ENCODE assay signal across 23 cellular contexts in genomic region chr2:220424561-220424960, GRCh38.
DNase-seq lines count a peak whose midpoint lies in the region; ATAC-seq and TF ChIP-seq lines count a peak whose summit lies in the region.
"Had no signal": no experiment of that assay in that cellular context is flagged by ENCODE, and none has a peak within 500 bp of the region (broad histone marks: within the 10 kb centered on the region; RNA-seq: fewer than 3 reads in every experiment).

No MANE protein-coding gene starts in this region.

- ATAC-seq in activated CD4-positive, alpha-beta T cell treated with anti-CD3 and anti-CD28 coated beads for 36 hours: no peak
- ATAC-seq: A549, GM12878, HCT116 had no signal

- H3K4me1 Mint-ChIP-seq in activated CD4-positive, alpha-beta T cell treated with anti-CD3 and anti-CD28 coated beads for 36 hours: no peaks in the 10 kb centered on the region
- H3K4me1 Mint-ChIP-seq: CD14-positive monocyte; CD4-positive, alpha-beta memory T cell; IgD-negative memory B cell had no signal

- H3K36me3 ChIP-seq in A673 (ENCODE audit: insufficient read depth, low read length, poor library complexity, severe bottlenecking): no peaks in the 10 kb centered on the region
- H3K36me3 ChIP-seq in SK-N-MC (ENCODE audit: insufficient read depth, low read length): no peaks in the 10 kb centered on the region
- no peaks in the 10 kb centered on the region for H3K36me3 ChIP-seq in esophagus squamous epithelium
- H3K36me3 ChIP-seq: BLaER1 had no signal

- H3K9me3 Mint-ChIP-seq in activated CD4-positive, alpha-beta T cell treated with anti-CD3 and anti-CD28 coated beads for 36 hours (ENCODE audit: low read depth): peaks cover 2% of the 10 kb centered on the region
- H3K9me3 Mint-ChIP-seq: HFFc6 had no signal

- 33 to 44% methylated on average over 2 of the region's 2 CpGs for WGBS in esophagus squamous epithelium, 2 donors

- no peaks in the 10 kb centered on the region for H3K36me3 Mint-ChIP-seq in activated CD4-positive, alpha-beta T cell treated with anti-CD3 and anti-CD28 coated beads for 36 hours (ENCODE audit: low read depth)
- H3K36me3 Mint-ChIP-seq: CD14-positive monocyte; CD4-positive, alpha-beta memory T cell; IgD-negative memory B cell had no signal

- no TSS peak for BruUV-seq in A673 (replicated peaks; lab: Mats Ljungman, UMichigan)

- H3K27ac ChIP-seq in A673 (ENCODE audit: low read depth, low read length, poor library complexity, severe bottlenecking) (no peak overlapping the region), SK-N-MC (peak overlapping the region; percentile 93), esophagus squamous epithelium (no peak overlapping the region)
- H3K27ac ChIP-seq: 22Rv1, A549, BLaER1, GM23248 had no signal

- POLR2A ChIA-PET in A673 (lab: Charles Lee; ENCODE audit: low non-redundant PET): no interaction called here
- POLR2A ChIA-PET in activated CD4-positive, alpha-beta T cell treated with anti-CD3 and anti-CD28 coated beads for 36 hours (lab: Charles Lee): no interaction called here

- no peak overlapping the region for H3K4me3 ChIP-seq in A673 (ENCODE audit: low read depth, low read length, poor library complexity, severe bottlenecking)
- H3K4me3 ChIP-seq in SK-N-MC: no peak overlapping the region
- no peak overlapping the region for H3K4me3 ChIP-seq in esophagus squamous epithelium
- H3K4me3 ChIP-seq: A549, BLaER1, GM12878, GM23248 had no signal

- DNase-seq in A673 (ENCODE audit: low spot score) (peak; percentile 46), M059J (ENCODE audit: low read depth) (peak; percentile 4), SK-N-MC (ENCODE audit: low read depth, low spot score) (peak; percentile 72), iris pigment epithelial cell (ENCODE audit: low read depth) (peak; percentile 6), esophagus squamous epithelium (lab: John Stamatoyannopoulos, UW) (no peak), mesenteric fat pad (ENCODE audit: low spot score) (no peak)
- no peak for DNase-seq in activated CD4-positive, alpha-beta T cell treated with anti-CD3 and anti-CD28 coated beads for 36 hours
- DNase-seq: Calu3; CD4-positive, alpha-beta memory T cell; DMS 273 treated with DMSO at 0.1 percent for 48 hours; DMS53; DND-41; EL; GM23248; H7; HFFc6 had no signal

- H3K27ac Mint-ChIP-seq in activated CD4-positive, alpha-beta T cell treated with anti-CD3 and anti-CD28 coated beads for 36 hours: no peak overlapping the region
- H3K27ac Mint-ChIP-seq: CD14-positive monocyte; CD4-positive, alpha-beta memory T cell; HFFc6; IgD-negative memory B cell had no signal

- H3K4me3 Mint-ChIP-seq in activated CD4-positive, alpha-beta T cell treated with anti-CD3 and anti-CD28 coated beads for 36 hours: no peak overlapping the region
- H3K4me3 Mint-ChIP-seq: CD14-positive monocyte; CD4-positive, alpha-beta memory T cell; HFFc6; IgD-negative memory B cell had no signal

- TF ChIP-seq CTCF in A673 (conservative IDR thresholded peaks at IDR 0.05; ENCODE audit: low read depth, low read length) (no peak), esophagus squamous epithelium (IDR thresholded peaks at IDR 0.05) (no peak)

- peaks cover 2% of the 10 kb centered on the region for H3K27me3 Mint-ChIP-seq in activated CD4-positive, alpha-beta T cell treated with anti-CD3 and anti-CD28 coated beads for 36 hours

- intact Hi-C loops in A673 (cut with micrococcal nuclease; ENCODE audit: unreplicated experiment) (no loop called here), esophagus squamous epithelium (cut with DNase I) (no loop called here)
- intact Hi-C loops in activated CD4-positive, alpha-beta T cell treated with anti-CD3 and anti-CD28 coated beads for 36 hours (cut with DNase I, micrococcal nuclease): no loop called here

- peaks cover 24% of the 10 kb centered on the region for H3K4me1 ChIP-seq in A673 (ENCODE audit: insufficient read depth, low read length, poor library complexity, severe bottlenecking)
- no peaks in the 10 kb centered on the region for H3K4me1 ChIP-seq in esophagus squamous epithelium
- H3K4me1 ChIP-seq: A549, BLaER1 had no signal

- H3K9me3 ChIP-seq in A673 (ENCODE audit: low read depth, low read length, poor library complexity, severe bottlenecking) (no peaks in the 10 kb centered on the region), SK-N-MC (ENCODE audit: low read depth, low read length) (no peaks in the 10 kb centered on the region), esophagus squamous epithelium (no peaks in the 10 kb centered on the region)
- H3K9me3 ChIP-seq: A549, BLaER1 had no signal

- no peak for TF ChIP-seq POLR2A in esophagus squamous epithelium (IDR thresholded peaks at IDR 0.05)

- no peak overlapping the region for H3K9ac ChIP-seq in SK-N-MC (ENCODE audit: insufficient read length)
- H3K9ac ChIP-seq: BLaER1, GM23248 had no signal

- CTCF ChIA-PET in A673 (lab: Charles Lee): no interaction called here
- CTCF ChIA-PET in activated CD4-positive, alpha-beta T cell treated with anti-CD3 and anti-CD28 coated beads for 36 hours (lab: Charles Lee): no interaction called here

- H3K27me3 ChIP-seq in A673 (replicated peaks; ENCODE audit: insufficient read depth, low read depth, low read length, poor library complexity) (no peaks in the 10 kb centered on the region), esophagus squamous epithelium (no peaks in the 10 kb centered on the region)
- H3K27me3 ChIP-seq: BLaER1 had no signal

Comparison
In these comparisons a context has a peak if more than half of its experiments do, and no peak if none do; other contexts are left out.
1. DNase-seq: peak in A673 (single experiment), M059J (single experiment), SK-N-MC (single experiment) and iris pigment epithelial cell (single experiment); none in esophagus squamous epithelium (single experiment), activated CD4-positive, alpha-beta T cell treated with anti-CD3 and anti-CD28 coated beads for 36 hours (single experiment) and mesenteric fat pad (single experiment).